2 cellular contexts compared by ENCODE assay signal in genomic region chr17:74480290-74480689, GRCh38.
TF ChIP-seq lines count a peak whose summit lies in the region.

No MANE protein-coding gene starts in this region.

TF ChIP-seq in SK-N-SH, 30 proteins besides CTCF, POLR2A, EP300 and RAD21 (continued from another document):
- no peak for TF ChIP-seq ZBTB33 (IDR thresholded peaks at IDR 0.05; ENCODE audit: borderline replicate concordance, low read depth)
- no peak for TF ChIP-seq USF2 (IDR thresholded peaks at IDR 0.05; ENCODE audit: borderline replicate concordance, low read depth, low read length)
- TF ChIP-seq SIN3A (IDR thresholded peaks at IDR 0.05; ENCODE audit: borderline replicate concordance, low read depth, low read length), result no peak
- TF ChIP-seq NFIC (IDR thresholded peaks at IDR 0.05; ENCODE audit: borderline replicate concordance), result no peak
- no peak for TF ChIP-seq RCOR1 (IDR thresholded peaks at IDR 0.05; ENCODE audit: low read length)
- TF ChIP-seq MXI1 (IDR thresholded peaks at IDR 0.05; ENCODE audit: low read depth, low read length), result no peak
- TF ChIP-seq TAF1 (IDR thresholded peaks at IDR 0.05; ENCODE audit: borderline replicate concordance, low read depth, low read length), result no peak
- TF ChIP-seq ELF1 (IDR thresholded peaks at IDR 0.05), result no peak
- TF ChIP-seq POLR2AphosphoS5 (IDR thresholded peaks at IDR 0.05; ENCODE audit: low read depth, low read length), result no peak
- TF ChIP-seq, protein P1, sequence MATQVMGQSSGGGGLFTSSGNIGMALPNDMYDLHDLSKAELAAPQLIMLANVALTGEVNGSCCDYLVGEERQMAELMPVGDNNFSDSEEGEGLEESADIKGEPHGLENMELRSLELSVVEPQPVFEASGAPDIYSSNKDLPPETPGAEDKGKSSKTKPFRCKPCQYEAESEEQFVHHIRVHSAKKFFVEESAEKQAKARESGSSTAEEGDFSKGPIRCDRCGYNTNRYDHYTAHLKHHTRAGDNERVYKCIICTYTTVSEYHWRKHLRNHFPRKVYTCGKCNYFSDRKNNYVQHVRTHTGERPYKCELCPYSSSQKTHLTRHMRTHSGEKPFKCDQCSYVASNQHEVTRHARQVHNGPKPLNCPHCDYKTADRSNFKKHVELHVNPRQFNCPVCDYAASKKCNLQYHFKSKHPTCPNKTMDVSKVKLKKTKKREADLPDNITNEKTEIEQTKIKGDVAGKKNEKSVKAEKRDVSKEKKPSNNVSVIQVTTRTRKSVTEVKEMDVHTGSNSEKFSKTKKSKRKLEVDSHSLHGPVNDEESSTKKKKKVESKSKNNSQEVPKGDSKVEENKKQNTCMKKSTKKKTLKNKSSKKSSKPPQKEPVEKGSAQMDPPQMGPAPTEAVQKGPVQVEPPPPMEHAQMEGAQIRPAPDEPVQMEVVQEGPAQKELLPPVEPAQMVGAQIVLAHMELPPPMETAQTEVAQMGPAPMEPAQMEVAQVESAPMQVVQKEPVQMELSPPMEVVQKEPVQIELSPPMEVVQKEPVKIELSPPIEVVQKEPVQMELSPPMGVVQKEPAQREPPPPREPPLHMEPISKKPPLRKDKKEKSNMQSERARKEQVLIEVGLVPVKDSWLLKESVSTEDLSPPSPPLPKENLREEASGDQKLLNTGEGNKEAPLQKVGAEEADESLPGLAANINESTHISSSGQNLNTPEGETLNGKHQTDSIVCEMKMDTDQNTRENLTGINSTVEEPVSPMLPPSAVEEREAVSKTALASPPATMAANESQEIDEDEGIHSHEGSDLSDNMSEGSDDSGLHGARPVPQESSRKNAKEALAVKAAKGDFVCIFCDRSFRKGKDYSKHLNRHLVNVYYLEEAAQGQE (IDR thresholded peaks at IDR 0.05; ENCODE audit: low read depth, low read length), result no peak
- TF ChIP-seq PBX3 (IDR thresholded peaks at IDR 0.05), result no peak
- no peak for TF ChIP-seq TCF12 (IDR thresholded peaks at IDR 0.05)
- no peak for TF ChIP-seq RXRA (IDR thresholded peaks at IDR 0.05; ENCODE audit: borderline replicate concordance, low read depth)
- TF ChIP-seq CHD2 (IDR thresholded peaks at IDR 0.05; ENCODE audit: low read length, partially characterized antibody), result no peak

TF ChIP-seq in SK-N-SH treated with all-trans-retinoic acid at 6 μM for 48 hours, 23 proteins besides CTCF, POLR2A, EP300 and RAD21 (continued from another document):
- TF ChIP-seq CREB5 (CRISPR knock-in tag; IDR thresholded peaks at IDR 0.05; ENCODE audit: low read depth), result no peak
- TF ChIP-seq ARNTL (CRISPR knock-in tag; IDR thresholded peaks at IDR 0.05; ENCODE audit: borderline replicate concordance, low read depth), result no peak
- no peak for TF ChIP-seq PATZ1 (CRISPR knock-in tag; IDR thresholded peaks at IDR 0.05; ENCODE audit: borderline replicate concordance)
- no peak for TF ChIP-seq ZNF70 (CRISPR knock-in tag; IDR thresholded peaks at IDR 0.05)
- no peak for TF ChIP-seq PPARA (CRISPR knock-in tag; IDR thresholded peaks at IDR 0.05; ENCODE audit: borderline replicate concordance)
- TF ChIP-seq OSR1 (CRISPR knock-in tag; IDR thresholded peaks at IDR 0.05), result no peak
- TF ChIP-seq TSHZ2 (CRISPR knock-in tag; IDR thresholded peaks at IDR 0.05), result no peak
- no peak for TF ChIP-seq TCF4 (CRISPR knock-in tag; IDR thresholded peaks at IDR 0.05; ENCODE audit: borderline replicate concordance)
- no peak for TF ChIP-seq ZFP30 (CRISPR knock-in tag; IDR thresholded peaks at IDR 0.05)
- no peak for TF ChIP-seq ZNF8 (CRISPR knock-in tag; IDR thresholded peaks at IDR 0.05)
